In genomic region chr9:94785211-94786169, GRCh38 we compare ENCODE assay signal across 1 cellular context.
A peak's percentile ranks its signal among the peaks of the same experiment; 100 is the strongest.
TF ChIP-seq lines count a peak whose summit lies in the region.

No MANE protein-coding gene starts in this region.

TF ChIP-seq in HepG2, 621 proteins besides CTCF, POLR2A, EP300 and RAD21 (continued from another document):
- peak; percentile 33; the same call in 1 of the 2 replicates for TF ChIP-seq HMGXB3 (CRISPR knock-in tag; IDR thresholded peaks at IDR 0.05; ENCODE audit: borderline replicate concordance)
- peak; percentile 36; the same call in 1 of the 2 replicates for TF ChIP-seq TBX2 (CRISPR knock-in tag; IDR thresholded peaks at IDR 0.05; ENCODE audit: borderline replicate concordance)
- 0 out of 2 replicates have a peak, but pooled peaks have one; percentile 23 for TF ChIP-seq HDAC2 (CRISPR knock-in tag; IDR thresholded peaks at IDR 0.05)
- TF ChIP-seq MED1 (CRISPR knock-in tag; IDR thresholded peaks at IDR 0.05), result peak; percentile 36; the same call in 1 of the 2 replicates
- no peak for TF ChIP-seq ZNF737 (CRISPR knock-in tag; IDR thresholded peaks at IDR 0.05; ENCODE audit: borderline replicate concordance)
- TF ChIP-seq, protein P1, sequence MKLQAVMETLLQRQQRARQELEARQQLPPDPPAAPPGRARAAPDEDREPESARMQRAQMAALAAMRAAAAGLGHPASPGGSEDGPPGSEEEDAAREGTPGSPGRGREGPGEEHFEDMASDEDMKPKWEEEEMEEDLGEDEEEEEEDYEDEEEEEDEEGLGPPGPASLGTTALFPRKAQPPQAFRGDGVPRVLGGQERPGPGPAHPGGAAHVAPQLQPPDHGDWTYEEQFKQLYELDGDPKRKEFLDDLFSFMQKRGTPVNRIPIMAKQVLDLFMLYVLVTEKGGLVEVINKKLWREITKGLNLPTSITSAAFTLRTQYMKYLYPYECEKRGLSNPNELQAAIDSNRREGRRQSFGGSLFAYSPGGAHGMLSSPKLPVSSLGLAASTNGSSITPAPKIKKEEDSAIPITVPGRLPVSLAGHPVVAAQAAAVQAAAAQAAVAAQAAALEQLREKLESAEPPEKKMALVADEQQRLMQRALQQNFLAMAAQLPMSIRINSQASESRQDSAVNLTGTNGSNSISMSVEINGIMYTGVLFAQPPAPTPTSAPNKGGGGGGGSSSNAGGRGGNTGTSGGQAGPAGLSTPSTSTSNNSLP (IDR thresholded peaks at IDR 0.05; ENCODE audit: low read depth, low read length), result peak; percentile 35; the same call in 1 of the 2 replicates
- peak; percentile 18; the same call in 1 of the 2 replicates for TF ChIP-seq SAP130 (CRISPR knock-in tag; IDR thresholded peaks at IDR 0.05; ENCODE audit: low read depth)
- TF ChIP-seq REPIN1 (CRISPR knock-in tag; IDR thresholded peaks at IDR 0.05; ENCODE audit: borderline replicate concordance, low read depth), result no peak
- no peak for TF ChIP-seq ZNF12 (CRISPR knock-in tag; IDR thresholded peaks at IDR 0.05)
- TF ChIP-seq SKIL (CRISPR knock-in tag; IDR thresholded peaks at IDR 0.05; ENCODE audit: borderline replicate concordance), result no peak
- TF ChIP-seq, protein P2, sequence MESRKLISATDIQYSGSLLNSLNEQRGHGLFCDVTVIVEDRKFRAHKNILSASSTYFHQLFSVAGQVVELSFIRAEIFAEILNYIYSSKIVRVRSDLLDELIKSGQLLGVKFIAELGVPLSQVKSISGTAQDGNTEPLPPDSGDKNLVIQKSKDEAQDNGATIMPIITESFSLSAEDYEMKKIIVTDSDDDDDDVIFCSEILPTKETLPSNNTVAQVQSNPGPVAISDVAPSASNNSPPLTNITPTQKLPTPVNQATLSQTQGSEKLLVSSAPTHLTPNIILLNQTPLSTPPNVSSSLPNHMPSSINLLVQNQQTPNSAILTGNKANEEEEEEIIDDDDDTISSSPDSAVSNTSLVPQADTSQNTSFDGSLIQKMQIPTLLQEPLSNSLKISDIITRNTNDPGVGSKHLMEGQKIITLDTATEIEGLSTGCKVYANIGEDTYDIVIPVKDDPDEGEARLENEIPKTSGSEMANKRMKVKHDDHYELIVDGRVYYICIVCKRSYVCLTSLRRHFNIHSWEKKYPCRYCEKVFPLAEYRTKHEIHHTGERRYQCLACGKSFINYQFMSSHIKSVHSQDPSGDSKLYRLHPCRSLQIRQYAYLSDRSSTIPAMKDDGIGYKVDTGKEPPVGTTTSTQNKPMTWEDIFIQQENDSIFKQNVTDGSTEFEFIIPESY (CRISPR knock-in tag; IDR thresholded peaks at IDR 0.05), result peak; percentile 90
- TF ChIP-seq KDM5B (CRISPR knock-in tag; IDR thresholded peaks at IDR 0.05; ENCODE audit: borderline replicate concordance), result no peak
- TF ChIP-seq IRX3 (CRISPR knock-in tag; IDR thresholded peaks at IDR 0.05; ENCODE audit: borderline replicate concordance, low read depth), result no peak
- peak; percentile 28; the same call in 1 of the 2 replicates for TF ChIP-seq HNF4A (CRISPR knock-in tag; IDR thresholded peaks at IDR 0.05)
- TF ChIP-seq, protein P3, sequence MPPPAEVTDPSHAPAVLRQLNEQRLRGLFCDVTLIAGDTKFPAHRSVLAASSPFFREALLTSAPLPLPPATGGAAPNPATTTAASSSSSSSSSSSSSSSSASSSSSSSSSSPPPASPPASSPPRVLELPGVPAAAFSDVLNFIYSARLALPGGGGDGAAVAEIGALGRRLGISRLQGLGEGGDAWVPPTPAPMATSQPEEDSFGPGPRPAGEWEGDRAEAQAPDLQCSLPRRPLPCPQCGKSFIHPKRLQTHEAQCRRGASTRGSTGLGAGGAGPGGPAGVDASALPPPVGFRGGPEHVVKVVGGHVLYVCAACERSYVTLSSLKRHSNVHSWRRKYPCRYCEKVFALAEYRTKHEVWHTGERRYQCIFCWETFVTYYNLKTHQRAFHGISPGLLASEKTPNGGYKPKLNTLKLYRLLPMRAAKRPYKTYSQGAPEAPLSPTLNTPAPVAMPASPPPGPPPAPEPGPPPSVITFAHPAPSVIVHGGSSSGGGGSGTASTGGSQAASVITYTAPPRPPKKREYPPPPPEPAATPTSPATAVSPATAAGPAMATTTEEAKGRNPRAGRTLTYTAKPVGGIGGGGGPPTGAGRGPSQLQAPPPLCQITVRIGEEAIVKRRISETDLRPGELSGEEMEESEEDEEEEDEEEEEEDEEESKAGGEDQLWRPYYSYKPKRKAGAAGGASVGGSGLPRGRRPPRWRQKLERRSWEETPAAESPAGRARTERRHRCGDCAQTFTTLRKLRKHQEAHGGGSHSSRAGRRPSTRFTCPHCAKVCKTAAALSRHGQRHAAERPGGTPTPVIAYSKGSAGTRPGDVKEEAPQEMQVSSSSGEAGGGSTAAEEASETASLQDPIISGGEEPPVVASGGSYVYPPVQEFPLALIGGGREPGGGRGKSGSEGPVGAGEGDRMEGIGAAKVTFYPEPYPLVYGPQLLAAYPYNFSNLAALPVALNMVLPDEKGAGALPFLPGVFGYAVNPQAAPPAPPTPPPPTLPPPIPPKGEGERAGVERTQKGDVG (CRISPR knock-in tag; IDR thresholded peaks at IDR 0.05; ENCODE audit: borderline replicate concordance), result 0 out of 2 replicates have a peak, but pooled peaks have one; percentile 11
- TF ChIP-seq, protein P4, sequence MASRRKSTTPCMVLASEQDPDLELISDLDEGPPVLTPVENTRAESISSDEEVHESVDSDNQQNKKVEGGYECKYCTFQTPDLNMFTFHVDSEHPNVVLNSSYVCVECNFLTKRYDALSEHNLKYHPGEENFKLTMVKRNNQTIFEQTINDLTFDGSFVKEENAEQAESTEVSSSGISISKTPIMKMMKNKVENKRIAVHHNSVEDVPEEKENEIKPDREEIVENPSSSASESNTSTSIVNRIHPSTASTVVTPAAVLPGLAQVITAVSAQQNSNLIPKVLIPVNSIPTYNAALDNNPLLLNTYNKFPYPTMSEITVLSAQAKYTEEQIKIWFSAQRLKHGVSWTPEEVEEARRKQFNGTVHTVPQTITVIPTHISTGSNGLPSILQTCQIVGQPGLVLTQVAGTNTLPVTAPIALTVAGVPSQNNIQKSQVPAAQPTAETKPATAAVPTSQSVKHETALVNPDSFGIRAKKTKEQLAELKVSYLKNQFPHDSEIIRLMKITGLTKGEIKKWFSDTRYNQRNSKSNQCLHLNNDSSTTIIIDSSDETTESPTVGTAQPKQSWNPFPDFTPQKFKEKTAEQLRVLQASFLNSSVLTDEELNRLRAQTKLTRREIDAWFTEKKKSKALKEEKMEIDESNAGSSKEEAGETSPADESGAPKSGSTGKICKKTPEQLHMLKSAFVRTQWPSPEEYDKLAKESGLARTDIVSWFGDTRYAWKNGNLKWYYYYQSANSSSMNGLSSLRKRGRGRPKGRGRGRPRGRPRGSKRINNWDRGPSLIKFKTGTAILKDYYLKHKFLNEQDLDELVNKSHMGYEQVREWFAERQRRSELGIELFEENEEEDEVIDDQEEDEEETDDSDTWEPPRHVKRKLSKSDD (CRISPR knock-in tag; IDR thresholded peaks at IDR 0.05; ENCODE audit: low read depth), result no peak
- TF ChIP-seq FOXA3 (CRISPR knock-in tag; IDR thresholded peaks at IDR 0.05), result peak; percentile 59
- no peak for TF ChIP-seq SOX6 (IDR thresholded peaks at IDR 0.05)
- TF ChIP-seq SOX6 (CRISPR knock-in tag; IDR thresholded peaks at IDR 0.05), result peak; percentile 35; the same call in 1 of the 2 replicates
- TF ChIP-seq HMG20A (CRISPR knock-in tag; IDR thresholded peaks at IDR 0.05; ENCODE audit: borderline replicate concordance), result 0 out of 2 replicates have a peak, but pooled peaks have one; percentile 45
- no peak for TF ChIP-seq PRMT3 (CRISPR knock-in tag; IDR thresholded peaks at IDR 0.05; ENCODE audit: borderline replicate concordance, low read depth)
- TF ChIP-seq SCMH1 (CRISPR knock-in tag; IDR thresholded peaks at IDR 0.05; ENCODE audit: borderline replicate concordance), result no peak
- TF ChIP-seq NFRKB (IDR thresholded peaks at IDR 0.05), result no peak
- TF ChIP-seq SOX13 (IDR thresholded peaks at IDR 0.05), result no peak
- TF ChIP-seq SOX13 (CRISPR knock-in tag; conservative IDR thresholded peaks at IDR 0.05 in 1 of 2, IDR thresholded peaks at IDR 0.05 in 1 of 2), result peak in 1 of 2 experiments; percentile 49; a peak in 1 of 4 replicates
- no peak for TF ChIP-seq AGO2 (optimal IDR thresholded peaks at IDR 0.05; ENCODE audit: low read depth, low read length)
- TF ChIP-seq, protein P5, sequence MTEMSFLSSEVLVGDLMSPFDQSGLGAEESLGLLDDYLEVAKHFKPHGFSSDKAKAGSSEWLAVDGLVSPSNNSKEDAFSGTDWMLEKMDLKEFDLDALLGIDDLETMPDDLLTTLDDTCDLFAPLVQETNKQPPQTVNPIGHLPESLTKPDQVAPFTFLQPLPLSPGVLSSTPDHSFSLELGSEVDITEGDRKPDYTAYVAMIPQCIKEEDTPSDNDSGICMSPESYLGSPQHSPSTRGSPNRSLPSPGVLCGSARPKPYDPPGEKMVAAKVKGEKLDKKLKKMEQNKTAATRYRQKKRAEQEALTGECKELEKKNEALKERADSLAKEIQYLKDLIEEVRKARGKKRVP (CRISPR knock-in tag; IDR thresholded peaks at IDR 0.05), result 0 out of 4 replicates have a peak, but pooled peaks of 1 of the 2 experiments have one; percentile 32
- no peak for TF ChIP-seq TP53 (CRISPR knock-in tag; conservative IDR thresholded peaks at IDR 0.05)
- TF ChIP-seq FOXA1 (IDR thresholded peaks at IDR 0.05), result no peak
- 0 out of 2 replicates have a peak, but pooled peaks have one; percentile 13 for TF ChIP-seq FOXA1 (CRISPR knock-in tag; IDR thresholded peaks at IDR 0.05)
- TF ChIP-seq RCOR2 (CRISPR knock-in tag; IDR thresholded peaks at IDR 0.05), result peak; percentile 17; the same call in 1 of the 2 replicates
